Comparison of ENCODE assay signal across 8 cellular contexts in the genomic region with DNA sequence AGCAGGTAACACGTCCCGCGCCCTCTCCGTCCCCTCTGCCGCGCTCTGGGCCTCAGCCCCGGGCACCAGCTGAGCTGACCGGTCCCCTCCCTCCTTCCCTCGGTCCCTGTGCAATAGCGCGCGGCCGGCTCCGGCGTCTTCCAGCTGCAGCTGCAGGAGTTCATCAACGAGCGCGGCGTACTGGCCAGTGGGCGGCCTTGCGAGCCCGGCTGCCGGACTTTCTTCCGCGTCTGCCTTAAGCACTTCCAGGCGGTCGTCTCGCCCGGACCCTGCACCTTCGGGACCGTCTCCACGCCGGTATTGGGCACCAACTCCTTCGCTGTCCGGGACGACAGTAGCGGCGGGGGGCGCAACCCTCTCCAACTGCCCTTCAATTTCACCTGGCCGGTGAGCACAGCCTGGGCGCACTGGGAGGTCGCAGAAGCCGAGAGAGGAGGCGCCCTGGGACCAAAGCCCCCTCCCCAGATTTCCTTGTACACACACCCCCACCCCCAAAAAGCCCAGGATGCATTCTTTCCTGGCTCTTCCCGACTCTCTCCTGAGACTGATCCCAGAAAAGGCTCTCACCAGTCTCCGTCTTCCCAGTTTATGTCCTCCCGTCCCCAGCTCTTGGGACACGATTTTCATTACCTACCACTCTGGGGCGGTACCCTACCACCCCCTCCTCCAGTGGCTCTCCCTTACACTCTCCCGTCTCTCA. TPM values are rescaled to one million over a fixed set of nuclear protein-coding genes. Genes with fewer than 3 reads are reported as not detected.
DNase-seq lines count a peak whose midpoint lies in the region; ATAC-seq and TF ChIP-seq lines count a peak whose summit lies in the region.

No MANE protein-coding gene starts in this region.

- H3K56ac ChIP-seq in H9 (ENCODE audit: insufficient read length, low read depth, low read length), result no peak overlapping the region

- H2BK12ac ChIP-seq in H9 (ENCODE audit: insufficient read length, low read depth, low read length), result no peak overlapping the region

- H3K23me2 ChIP-seq in H9 (ENCODE audit: insufficient read length, low read depth, low read length, poor library complexity, severe bottlenecking), result peaks cover 35% of the 10 kb centered on the region

- peaks cover 3% of the 10 kb centered on the region in 2 experiments; a peak in 4 of 5 replicates for H3K9me3 Mint-ChIP-seq in H9
- H3K9me3 Mint-ChIP-seq in activated CD4-positive, alpha-beta memory T cell treated with anti-CD3 and anti-CD28 coated beads for 36 hours, result no peaks in the 10 kb centered on the region

- no peak overlapping the region for H2BK20ac ChIP-seq in H9 (ENCODE audit: low read depth, low read length, poor library complexity, severe bottlenecking)

- H3T11ph ChIP-seq in H9 (ENCODE audit: low read length), result no peak overlapping the region

- H3K23ac ChIP-seq in H9 (ENCODE audit: insufficient read length, low read depth, low read length), result no peak overlapping the region

- no peak overlapping the region for H4K8ac ChIP-seq in H9 (replicated peaks; ENCODE audit: insufficient read length, low read depth, low read length)

- peak overlapping the region; percentile 68 for H3K4me2 ChIP-seq in H9 (ENCODE audit: insufficient read depth, insufficient read length, low read length)

- no peaks in the 10 kb centered on the region; a peak in 1 of 7 replicates for H3K36me3 Mint-ChIP-seq in H9 (ENCODE audit: insufficient read depth in 1 of 3, low read depth in 3 of 3)
- no peaks in the 10 kb centered on the region for H3K36me3 Mint-ChIP-seq in activated CD4-positive, alpha-beta memory T cell treated with anti-CD3 and anti-CD28 coated beads for 36 hours

- no peaks in the 10 kb centered on the region for H3K79me2 ChIP-seq in ACC112 (ENCODE audit: control insufficient read depth, insufficient read depth, low read length, unreplicated experiment)
- H3K79me2 ChIP-seq in H9 (ENCODE audit: insufficient read depth, low read length), result no peaks in the 10 kb centered on the region

- no peak overlapping the region for H2BK120ac ChIP-seq in H9 (ENCODE audit: low read depth, low read length, poor library complexity, severe bottlenecking)

- H2AFZ ChIP-seq in ACC112 (ENCODE audit: low read length, unreplicated experiment) (no peak overlapping the region), H9 (ENCODE audit: low read length) (no peak overlapping the region)

- no CpG with 5 or more reads among the region's 50 CpGs for WGBS in H9 (ENCODE audit: extremely low coverage, insufficient read length, low lambda C conversion rate)
- 1 to 2% (median 1%) methylated on average over 26 to 50 of the region's 50 CpGs for WGBS in heart left ventricle, 4 donors
- WGBS in psoas muscle, 3 donors, result 1 to 2% (median 1%) methylated on average over 35 to 50 of the region's 50 CpGs

- peaks cover 31 to 44% of the 10 kb centered on the region in 2 experiments for H3K4me1 Mint-ChIP-seq in H9
- H3K4me1 Mint-ChIP-seq in activated CD4-positive, alpha-beta memory T cell treated with anti-CD3 and anti-CD28 coated beads for 36 hours (ENCODE audit: low read depth), result peaks cover 40% of the 10 kb centered on the region

- intact Hi-C loops in activated CD4-positive, alpha-beta memory T cell treated with anti-CD3 and anti-CD28 coated beads for 36 hours (cut with micrococcal nuclease), result loop anchor here (2.0 kb wide), 1 partner anchor 23 kb away; the partner anchor contains the start of gene CHAC1
- intact Hi-C loops in heart left ventricle (cut with DNase I) (loop anchor here in 6 of 10 donors (1.0 to 5.0 kb wide), 6 partner anchors 10 to 92 kb away; no protein-coding TSS in a partner anchor), psoas muscle (cut with DNase I) (no loop called here)

- POLR2A ChIA-PET in activated CD4-positive, alpha-beta memory T cell treated with anti-CD3 and anti-CD28 coated beads for 36 hours (lab: Charles Lee), result interaction anchor here (3.0 kb wide), 1 partner anchor 12 kb away, joined by 21 read pairs; no protein-coding TSS in a partner anchor

- H3K9me3 ChIP-seq in H9 (ENCODE audit: control insufficient read depth, low read depth, low read length), result no peaks in the 10 kb centered on the region
- no peaks in the 10 kb centered on the region for H3K9me3 ChIP-seq in heart left ventricle
- H3K9me3 ChIP-seq in psoas muscle, result no peaks in the 10 kb centered on the region

- no peaks in the 10 kb centered on the region for H3K36me3 ChIP-seq in ACC112 (ENCODE audit: insufficient read depth, low read length)
- peaks cover 0 to 36% (median 4%) of the 10 kb centered on the region in 9 donors for H3K36me3 ChIP-seq in heart left ventricle
- no peaks in the 10 kb centered on the region for H3K36me3 ChIP-seq in psoas muscle (ENCODE audit: insufficient read depth in 1 of 2, low read depth in 1 of 2)

- H3K14ac ChIP-seq in H9 (ENCODE audit: insufficient read depth, low read length), result no peak overlapping the region

- no peak overlapping the region for H3K4ac ChIP-seq in H9 (ENCODE audit: low read depth, low read length)

- CTCF ChIA-PET in activated CD4-positive, alpha-beta memory T cell treated with anti-CD3 and anti-CD28 coated beads for 36 hours (lab: Charles Lee), result interaction anchor here (0.5 to 7.5 kb wide), 29 partner anchors 10 to 364 kb away, joined by 3 to 74 read pairs (median 4); partner anchors contain the start of genes CHAC1, CHP1 and EXD1

- peaks cover 14% of the 10 kb centered on the region for H3K4me1 ChIP-seq in ACC112 (ENCODE audit: control insufficient read depth, insufficient read depth, low read length, unreplicated experiment)
- H3K4me1 ChIP-seq in H9 (ENCODE audit: insufficient read depth, low read length), result peaks cover 3% of the 10 kb centered on the region; the same call in 1 of the 2 replicates
- H3K4me1 ChIP-seq in heart left ventricle, result peaks cover 3 to 80% (median 56%) of the 10 kb centered on the region in 12 donors
- peaks cover 41% of the 10 kb centered on the region for H3K4me1 ChIP-seq in psoas muscle

- H3K79me1 ChIP-seq in H9 (ENCODE audit: insufficient read depth, low read depth, low read length, poor library complexity, severe bottlenecking), result no peaks in the 10 kb centered on the region

- TF ChIP-seq CTCF in H9 (conservative IDR thresholded peaks at IDR 0.05) (no peak), heart left ventricle (IDR thresholded peaks at IDR 0.05) (no peak), psoas muscle (IDR thresholded peaks at IDR 0.05) (no peak), GM13977 (IDR thresholded peaks at IDR 0.05; ENCODE audit: extremely low read depth, insufficient read depth, missing control alignments) (no peak)

- H2BK15ac ChIP-seq in H9 (ENCODE audit: low read depth, low read length), result no peak overlapping the region

- H3K27ac Mint-ChIP-seq in H9, result no peak overlapping the region
- no peak overlapping the region for H3K27ac Mint-ChIP-seq in activated CD4-positive, alpha-beta memory T cell treated with anti-CD3 and anti-CD28 coated beads for 36 hours

- in situ Hi-C loops in GM13977 (cut with MboI; ENCODE audit: low pct_unique_long_range_greater_than_20kb, low sequenced_read_pairs, unreplicated experiment), result no loop called here

- H3K4me3 ChIP-seq in ACC112 (ENCODE audit: low read depth, low read length) (peak overlapping the region; percentile 72), heart left ventricle (peak overlapping the region; percentile 22 to 85 (median 70)), psoas muscle (peak overlapping the region; percentile 66)

- no peaks in the 10 kb centered on the region for H4K20me1 ChIP-seq in H9 (ENCODE audit: control insufficient read depth, insufficient read depth, insufficient read length)

- DNase-seq in H9, result no peak
- DNase-seq in activated CD4-positive, alpha-beta memory T cell treated with anti-CD3 and anti-CD28 coated beads for 36 hours, result no peak
- peak in 4 of 5 donors; percentile 57 to 81 (median 70) for DNase-seq in heart left ventricle
- DNase-seq in psoas muscle, result peak; percentile 53 to 80
- no peak for DNase-seq in superior temporal gyrus (ENCODE audit: extremely low spot score)
- DNase-seq in GM13977 (ENCODE audit: low spot score), result no peak
- DNase-seq in NCI-H2081 treated with DMSO at 0.1 percent for 48 hours (lab: John Stamatoyannopoulos, UW), result no peak

- H3K9ac ChIP-seq in H9 (ENCODE audit: extremely low read depth, insufficient read length, low read length), result no peak overlapping the region

- TF ChIP-seq POLR2A in heart left ventricle (IDR thresholded peaks at IDR 0.05), result no peak

- no peak overlapping the region for H3K27ac ChIP-seq in ACC112 (ENCODE audit: low read depth, low read length)
- H3K27ac ChIP-seq in H9 (ENCODE audit: insufficient read length, low read depth, low read length), result no peak overlapping the region
- peak overlapping the region; percentile 32 to 90 (median 77) for H3K27ac ChIP-seq in heart left ventricle
- H3K27ac ChIP-seq in psoas muscle, result peak overlapping the region; percentile 37

- no peak overlapping the region for H4K5ac ChIP-seq in H9 (ENCODE audit: insufficient read length, low read depth, low read length)

- no peak overlapping the region for H2BK5ac ChIP-seq in H9 (ENCODE audit: insufficient read length, low read length)

- peaks cover 58% of the 10 kb centered on the region for H3K27me3 ChIP-seq in ACC112 (ENCODE audit: insufficient read depth, low read length)
- H3K27me3 ChIP-seq in H9 (ENCODE audit: insufficient read depth, low read length), result peaks cover 51% of the 10 kb centered on the region
- peaks cover 3 to 77% (median 23%) of the 10 kb centered on the region in 9 donors for H3K27me3 ChIP-seq in heart left ventricle
- peaks cover 0 to 75% (median 20%) of the 10 kb centered on the region in 3 donors for H3K27me3 ChIP-seq in psoas muscle (ENCODE audit: insufficient read depth in 3 of 3, low read length in 2 of 3)

- H2AK5ac ChIP-seq in H9 (ENCODE audit: insufficient read length, low read length), result no peak overlapping the region

- H3K18ac ChIP-seq in H9 (ENCODE audit: insufficient read length, low read depth, low read length), result no peak overlapping the region

- H4K91ac ChIP-seq in H9 (ENCODE audit: insufficient read length, low read depth, low read length), result no peak overlapping the region

- H3K4me3 Mint-ChIP-seq in H9, result peak overlapping the region; percentile 58 to 87
- peak overlapping the region; percentile 47 for H3K4me3 Mint-ChIP-seq in activated CD4-positive, alpha-beta memory T cell treated with anti-CD3 and anti-CD28 coated beads for 36 hours

- ATAC-seq in heart left ventricle (peak in 3 of 4 donors; percentile 18 to 49 (median 34)), psoas muscle (peak; percentile 35 to 70 (median 60))

- H3K27me3 Mint-ChIP-seq in H9 (ENCODE audit: low read depth), result peaks cover 99% of the 10 kb centered on the region
- H3K27me3 Mint-ChIP-seq in activated CD4-positive, alpha-beta memory T cell treated with anti-CD3 and anti-CD28 coated beads for 36 hours, result peaks cover 61% of the 10 kb centered on the region

RNA-seq across cellular contexts. Expression of gene DLL4, which starts 0.7 kb away (rescaled TPM):
- total RNA-seq in H9 (2021) (0.28 and 0.35 TPM in 2 replicates), heart left ventricle (10 to 100 TPM in 6 of 9 donors, 1 to 10 TPM in 3; 4.7 to 20.8 (median 13.5) TPM), psoas muscle (10 to 100 TPM in 1 of 4 donors, 1 to 10 TPM in 3; 7.2 to 13.1 (median 9.2) TPM)
- not detected for total RNA-seq in activated CD4-positive, alpha-beta memory T cell treated with anti-CD3 and anti-CD28 coated beads for 36 hours
- polyA plus RNA-seq in heart left ventricle (10 to 100 TPM in 1 of 2 donors, 1 to 10 TPM in 1; 6.8 to 11.1 TPM), psoas muscle (1 to 10 TPM; 4.0 to 6.1 (median 6.0) TPM)

RNA-seq across cellular contexts. Expression of gene CHAC1, which starts 23.4 kb away (rescaled TPM):
- total RNA-seq in H9 (2021) (47.2 and 48.7 TPM in 2 replicates), heart left ventricle (1 to 10 TPM in 6 of 9 donors, under 1 TPM in 3; 0.72 to 5.3 (median 1.8) TPM), psoas muscle (100 to 1,000 TPM in 2 of 4 donors, 10 to 100 TPM in 1, 1 to 10 TPM in 1; 3.7 to 243 (median 96.3) TPM)
- total RNA-seq in activated CD4-positive, alpha-beta memory T cell treated with anti-CD3 and anti-CD28 coated beads for 36 hours, result 10 to 100 TPM; 21.6 to 22.3 TPM
- polyA plus RNA-seq in heart left ventricle (1 to 10 TPM; 2.4 to 6.1 TPM), psoas muscle (100 to 1,000 TPM in 1 of 3 donors, 10 to 100 TPM in 2; 14.0 to 129 (median 49.0) TPM)

RNA-seq across cellular contexts. Expression of gene VPS18, which starts 35.6 kb away (rescaled TPM):
- total RNA-seq in H9 (2021), result 45.0 and 46.1 TPM in 2 replicates
- total RNA-seq in activated CD4-positive, alpha-beta memory T cell treated with anti-CD3 and anti-CD28 coated beads for 36 hours, result 1 to 10 TPM; 7.8 to 8.8 TPM
- total RNA-seq in heart left ventricle, result 10 to 100 TPM; 18.0 to 29.2 (median 23.1) TPM
- 10 to 100 TPM; 14.7 to 21.3 TPM for polyA plus RNA-seq in heart left ventricle
- 10 to 100 TPM in 3 of 4 donors, 1 to 10 TPM in 1; 8.1 to 20.5 (median 16.3) TPM for total RNA-seq in psoas muscle
- polyA plus RNA-seq in psoas muscle, result 10 to 100 TPM in 2 of 3 donors, 1 to 10 TPM in 1; 8.4 to 16.9 (median 12.3) TPM

RNA-seq across cellular contexts. Expression of gene RHOV, which starts 55.8 kb away (rescaled TPM):
- total RNA-seq in H9 (2021), result 3.9 and 4.3 TPM in 2 replicates
- under 1 TPM; 0.29 to 0.53 TPM for total RNA-seq in activated CD4-positive, alpha-beta memory T cell treated with anti-CD3 and anti-CD28 coated beads for 36 hours
- not detected for total RNA-seq in heart left ventricle
- not detected for polyA plus RNA-seq in heart left ventricle
- not detected for total RNA-seq in psoas muscle
- polyA plus RNA-seq in psoas muscle, result under 1 TPM in 2 of 3 donors, not detected in 1; 0.10 to 0.23 TPM

Comparison
In these comparisons a context has a peak if more than half of its experiments do, and no peak if none do; other contexts are left out.
1. H3K27ac ChIP-seq: peak in heart left ventricle (12 of 12) and psoas muscle (single experiment); none in ACC112 (single experiment) and H9 (single experiment).
2. DNase-seq: peak in heart left ventricle (4 of 5) and psoas muscle (2 of 2); none in H9 (single experiment), activated CD4-positive, alpha-beta memory T cell treated with anti-CD3 and anti-CD28 coated beads for 36 hours (single experiment), superior temporal gyrus (single experiment), GM13977 (single experiment) and NCI-H2081 treated with DMSO at 0.1 percent for 48 hours (single experiment).
3. intact Hi-C loops: an anchor here in activated CD4-positive, alpha-beta memory T cell treated with anti-CD3 and anti-CD28 coated beads for 36 hours (2.0 kb wide) and heart left ventricle (1.0 to 5.0 kb wide); none called in psoas muscle.
4. Peak in every context shown above with its lines, with median percentiles within 50 percentile points of each other: H3K4me3 ChIP-seq.